In genomic region chr3:125212096-125212508, GRCh38 we compare ENCODE assay signal across 1 cellular context.
TF ChIP-seq lines count a peak whose summit lies in the region.

No MANE protein-coding gene starts in this region.

TF ChIP-seq in GM23338, 12 proteins besides CTCF, POLR2A, EP300 and RAD21 (continued from another document):
- TF ChIP-seq, protein P1, sequence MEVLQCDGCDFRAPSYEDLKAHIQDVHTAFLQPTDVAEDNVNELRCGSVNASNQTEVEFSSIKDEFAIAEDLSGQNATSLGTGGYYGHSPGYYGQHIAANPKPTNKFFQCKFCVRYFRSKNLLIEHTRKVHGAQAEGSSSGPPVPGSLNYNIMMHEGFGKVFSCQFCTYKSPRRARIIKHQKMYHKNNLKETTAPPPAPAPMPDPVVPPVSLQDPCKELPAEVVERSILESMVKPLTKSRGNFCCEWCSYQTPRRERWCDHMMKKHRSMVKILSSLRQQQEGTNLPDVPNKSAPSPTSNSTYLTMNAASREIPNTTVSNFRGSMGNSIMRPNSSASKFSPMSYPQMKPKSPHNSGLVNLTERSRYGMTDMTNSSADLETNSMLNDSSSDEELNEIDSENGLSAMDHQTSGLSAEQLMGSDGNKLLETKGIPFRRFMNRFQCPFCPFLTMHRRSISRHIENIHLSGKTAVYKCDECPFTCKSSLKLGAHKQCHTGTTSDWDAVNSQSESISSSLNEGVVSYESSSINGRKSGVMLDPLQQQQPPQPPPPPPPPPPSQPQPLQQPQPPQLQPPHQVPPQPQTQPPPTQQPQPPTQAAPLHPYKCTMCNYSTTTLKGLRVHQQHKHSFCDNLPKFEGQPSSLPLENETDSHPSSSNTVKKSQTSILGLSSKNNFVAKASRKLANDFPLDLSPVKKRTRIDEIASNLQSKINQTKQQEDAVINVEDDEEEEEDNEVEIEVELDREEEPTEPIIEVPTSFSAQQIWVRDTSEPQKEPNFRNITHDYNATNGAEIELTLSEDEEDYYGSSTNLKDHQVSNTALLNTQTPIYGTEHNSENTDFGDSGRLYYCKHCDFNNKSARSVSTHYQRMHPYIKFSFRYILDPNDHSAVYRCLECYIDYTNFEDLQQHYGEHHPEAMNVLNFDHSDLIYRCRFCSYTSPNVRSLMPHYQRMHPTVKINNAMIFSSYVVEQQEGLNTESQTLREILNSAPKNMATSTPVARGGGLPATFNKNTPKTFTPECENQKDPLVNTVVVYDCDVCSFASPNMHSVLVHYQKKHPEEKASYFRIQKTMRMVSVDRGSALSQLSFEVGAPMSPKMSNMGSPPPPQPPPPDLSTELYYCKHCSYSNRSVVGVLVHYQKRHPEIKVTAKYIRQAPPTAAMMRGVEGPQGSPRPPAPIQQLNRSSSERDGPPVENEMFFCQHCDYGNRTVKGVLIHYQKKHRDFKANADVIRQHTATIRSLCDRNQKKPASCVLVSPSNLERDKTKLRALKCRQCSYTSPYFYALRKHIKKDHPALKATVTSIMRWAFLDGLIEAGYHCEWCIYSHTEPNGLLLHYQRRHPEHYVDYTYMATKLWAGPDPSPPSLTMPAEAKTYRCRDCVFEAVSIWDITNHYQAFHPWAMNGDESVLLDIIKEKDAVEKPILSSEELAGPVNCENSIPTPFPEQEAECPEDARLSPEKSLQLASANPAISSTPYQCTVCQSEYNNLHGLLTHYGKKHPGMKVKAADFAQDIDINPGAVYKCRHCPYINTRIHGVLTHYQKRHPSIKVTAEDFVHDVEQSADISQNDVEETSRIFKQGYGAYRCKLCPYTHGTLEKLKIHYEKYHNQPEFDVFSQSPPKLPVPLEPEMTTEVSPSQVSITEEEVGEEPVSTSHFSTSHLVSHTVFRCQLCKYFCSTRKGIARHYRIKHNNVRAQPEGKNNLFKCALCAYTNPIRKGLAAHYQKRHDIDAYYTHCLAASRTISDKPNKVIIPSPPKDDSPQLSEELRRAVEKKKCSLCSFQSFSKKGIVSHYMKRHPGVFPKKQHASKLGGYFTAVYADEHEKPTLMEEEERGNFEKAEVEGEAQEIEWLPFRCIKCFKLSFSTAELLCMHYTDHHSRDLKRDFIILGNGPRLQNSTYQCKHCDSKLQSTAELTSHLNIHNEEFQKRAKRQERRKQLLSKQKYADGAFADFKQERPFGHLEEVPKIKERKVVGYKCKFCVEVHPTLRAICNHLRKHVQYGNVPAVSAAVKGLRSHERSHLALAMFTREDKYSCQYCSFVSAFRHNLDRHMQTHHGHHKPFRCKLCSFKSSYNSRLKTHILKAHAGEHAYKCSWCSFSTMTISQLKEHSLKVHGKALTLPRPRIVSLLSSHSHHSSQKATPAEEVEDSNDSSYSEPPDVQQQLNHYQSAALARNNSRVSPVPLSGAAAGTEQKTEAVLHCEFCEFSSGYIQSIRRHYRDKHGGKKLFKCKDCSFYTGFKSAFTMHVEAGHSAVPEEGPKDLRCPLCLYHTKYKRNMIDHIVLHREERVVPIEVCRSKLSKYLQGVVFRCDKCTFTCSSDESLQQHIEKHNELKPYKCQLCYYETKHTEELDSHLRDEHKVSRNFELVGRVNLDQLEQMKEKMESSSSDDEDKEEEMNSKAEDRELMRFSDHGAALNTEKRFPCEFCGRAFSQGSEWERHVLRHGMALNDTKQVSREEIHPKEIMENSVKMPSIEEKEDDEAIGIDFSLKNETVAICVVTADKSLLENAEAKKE (CRISPR knock-in tag; IDR thresholded peaks at IDR 0.05) = no peak
- no peak for TF ChIP-seq JUNB (IDR thresholded peaks at IDR 0.05; ENCODE audit: unreplicated experiment)
- TF ChIP-seq, protein P2, sequence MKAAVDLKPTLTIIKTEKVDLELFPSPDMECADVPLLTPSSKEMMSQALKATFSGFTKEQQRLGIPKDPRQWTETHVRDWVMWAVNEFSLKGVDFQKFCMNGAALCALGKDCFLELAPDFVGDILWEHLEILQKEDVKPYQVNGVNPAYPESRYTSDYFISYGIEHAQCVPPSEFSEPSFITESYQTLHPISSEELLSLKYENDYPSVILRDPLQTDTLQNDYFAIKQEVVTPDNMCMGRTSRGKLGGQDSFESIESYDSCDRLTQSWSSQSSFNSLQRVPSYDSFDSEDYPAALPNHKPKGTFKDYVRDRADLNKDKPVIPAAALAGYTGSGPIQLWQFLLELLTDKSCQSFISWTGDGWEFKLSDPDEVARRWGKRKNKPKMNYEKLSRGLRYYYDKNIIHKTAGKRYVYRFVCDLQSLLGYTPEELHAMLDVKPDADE (IDR thresholded peaks at IDR 0.05) = no peak
